ENCODE assay signal across 1 cellular context in genomic region chr5:150624334-150625163, GRCh38.
A peak's percentile ranks its signal among the peaks of the same experiment; 100 is the strongest.
TF ChIP-seq lines count a peak whose summit lies in the region.

No MANE protein-coding gene starts in this region.

TF ChIP-seq in H1, 55 proteins besides CTCF, POLR2A, EP300 and RAD21 (continued from another document):
- TF ChIP-seq, protein P1, sequence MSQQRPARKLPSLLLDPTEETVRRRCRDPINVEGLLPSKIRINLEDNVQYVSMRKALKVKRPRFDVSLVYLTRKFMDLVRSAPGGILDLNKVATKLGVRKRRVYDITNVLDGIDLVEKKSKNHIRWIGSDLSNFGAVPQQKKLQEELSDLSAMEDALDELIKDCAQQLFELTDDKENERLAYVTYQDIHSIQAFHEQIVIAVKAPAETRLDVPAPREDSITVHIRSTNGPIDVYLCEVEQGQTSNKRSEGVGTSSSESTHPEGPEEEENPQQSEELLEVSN (IDR thresholded peaks at IDR 0.05), result no peak
- TF ChIP-seq CEBPB (IDR thresholded peaks at IDR 0.05; ENCODE audit: low read depth, low read length), result no peak
- TF ChIP-seq BRCA1 (IDR thresholded peaks at IDR 0.05; ENCODE audit: low read depth, low read length), result no peak
- no peak for TF ChIP-seq TEAD4 (IDR thresholded peaks at IDR 0.05; ENCODE audit: low read depth, low read length)
- TF ChIP-seq FOSL1 (IDR thresholded peaks at IDR 0.05; ENCODE audit: insufficient read depth, low read depth, low read length), result 0 out of 2 replicates have a peak, but pooled peaks have one; percentile 62
- TF ChIP-seq KDM5A (IDR thresholded peaks at IDR 0.05; ENCODE audit: low read length), result no peak
- no peak for TF ChIP-seq CREB1 (IDR thresholded peaks at IDR 0.05)
- TF ChIP-seq SP1 (IDR thresholded peaks at IDR 0.05; ENCODE audit: low read depth, low read length), result no peak
